17 cellular contexts compared by ENCODE assay signal in the genomic region with DNA sequence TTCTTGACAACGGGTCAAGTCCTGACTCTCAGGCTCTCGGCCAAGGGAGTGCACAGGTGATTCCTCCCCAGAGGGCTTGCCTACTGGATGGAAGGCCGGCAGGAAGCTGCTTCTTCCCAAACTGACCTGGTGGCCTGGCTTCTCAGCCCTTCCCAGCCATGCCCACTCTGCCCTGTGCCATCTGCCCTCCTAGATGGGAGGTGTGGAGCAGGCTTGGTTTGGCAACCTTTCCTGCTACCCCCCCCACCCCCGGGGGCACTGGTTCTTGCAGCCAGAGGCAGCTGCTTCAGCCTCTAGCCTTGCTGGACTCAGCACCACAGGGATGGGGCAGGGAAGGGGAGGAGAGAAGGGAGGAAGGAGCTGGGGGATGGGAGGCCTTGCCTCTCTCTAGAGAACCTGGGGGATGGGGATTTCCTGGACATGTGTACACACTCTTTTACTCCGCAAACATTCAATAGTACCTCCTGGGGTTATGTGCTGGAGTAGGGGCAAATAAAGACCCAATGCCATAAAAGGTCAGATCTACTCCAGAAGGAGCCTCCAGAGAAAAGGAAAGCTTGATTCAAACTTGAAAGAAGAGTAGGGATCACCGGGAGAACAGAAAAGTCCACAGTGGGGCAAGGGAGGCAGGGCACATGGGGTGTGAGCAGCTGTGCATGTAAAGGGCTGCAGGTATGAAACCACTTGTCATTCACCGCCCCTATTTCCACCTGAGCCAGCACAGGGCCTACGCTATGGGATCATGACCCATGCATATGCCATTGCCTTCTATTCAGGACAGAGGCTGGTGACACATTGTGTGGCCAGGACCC. TPM values are rescaled to one million over a fixed set of nuclear protein-coding genes. Genes with fewer than 3 reads are reported as not detected.
DNase-seq lines count a peak whose midpoint lies in the region; ATAC-seq and TF ChIP-seq lines count a peak whose summit lies in the region.
"Had no signal": no experiment of that assay in that cellular context is flagged by ENCODE, and none has a peak within 500 bp of the region (broad histone marks: within the 10 kb centered on the region; RNA-seq: fewer than 3 reads in every experiment).

No MANE protein-coding gene starts in this region.

- CTCF ChIA-PET in Calu3 (lab: Charles Lee), result interaction anchor here (0.6 kb wide), 1 partner anchor 404 kb away, joined by 3 read pairs; no protein-coding TSS in a partner anchor

- no peak overlapping the region for H3K4me3 ChIP-seq in BLaER1 treated with 17β-estradiol and CSF1 and Interleukin-3, amounts not matched to agents 10 nM and 100 nM
- H3K4me3 ChIP-seq in lung, result no peak overlapping the region

- DNase-seq in HuH-7 (ENCODE audit: low spot score) (peak; percentile 43), SHP77 (lab: John Stamatoyannopoulos, UW) (peak; percentile 49 to 68), lung (ENCODE audit: low spot score) (peak; percentile 52), C1 segment of cervical spinal cord (lab: John Stamatoyannopoulos, UW) (no peak), Calu3 (no peak)
- no peak for DNase-seq in activated T-cell treated with anti-CD3 and anti-CD28 coated beads, Interleukin-2, amount 50 U/mL, for 48 hours
- DNase-seq: activated CD8-positive, alpha-beta memory T cell treated with anti-CD3 and anti-CD28 coated beads, Interleukin-2, amount 10 ng/mL, durations not matched to agents 7 days and 5 days; activated naive CD8-positive, alpha-beta T cell treated with anti-CD3 and anti-CD28 coated beads, Interleukin-2, amount 10 ng/mL, durations not matched to agents 7 days and 5 days; CD4-positive, CD25-positive, alpha-beta regulatory T cell; central memory CD4-positive, alpha-beta T cell; naive B cell; right cardiac atrium; SIG-M5; stimulated activated naive B cell treated with anti-CD40 and anti-IgM and Interleukin-4, amounts not matched to agents 10 μg/mL and 1 μg/mL and 100 μg/mL, for 72 hours; WERI-Rb-1 had no signal

- intact Hi-C loops in Calu3 (cut with micrococcal nuclease; ENCODE audit: unreplicated experiment), result no loop called here

- no TSS peak for BruUV-seq in Calu3 (replicated peaks; lab: Mats Ljungman, UMichigan)

- peaks cover 0 to 35% (median 0%) of the 10 kb centered on the region in 11 experiments; a peak in 6 of 22 replicates for H4K20me1 ChIP-seq in BLaER1 treated with 17β-estradiol and CSF1 and Interleukin-3, amounts not matched to agents 10 nM and 100 nM

- WGBS in lung, 2 donors, result 56 to 57% methylated on average over 8 of the region's 8 CpGs

- no peak for TF ChIP-seq CTCF in lung (IDR thresholded peaks at IDR 0.05; ENCODE audit: control extremely low read depth, extremely low read depth)
- no peak for TF ChIP-seq CTCF in Calu3 (IDR thresholded peaks at IDR 0.05; ENCODE audit: unreplicated experiment)

- no peaks in the 10 kb centered on the region for H3K36me3 ChIP-seq in BLaER1 treated with 17β-estradiol and CSF1 and Interleukin-3, amounts not matched to agents 10 nM and 100 nM
- H3K36me3 ChIP-seq in lung (ENCODE audit: control insufficient read depth in 2 of 2, insufficient read depth in 2 of 2, low read length in 2 of 2), result no peaks in the 10 kb centered on the region
- H3K36me3 ChIP-seq: WERI-Rb-1 had no signal

- H3K9me3 ChIP-seq in BLaER1 treated with 17β-estradiol and CSF1 and Interleukin-3, amounts not matched to agents 10 nM and 100 nM (replicated peaks in 1 of 11), result no peaks in the 10 kb centered on the region
- H3K9me3 ChIP-seq in lung (ENCODE audit: control insufficient read depth in 2 of 2, insufficient read depth in 1 of 2, low read length in 1 of 2), result no peaks in the 10 kb centered on the region

- peak overlapping the region; percentile 14 to 78 (median 67); a peak in 21 of 22 replicates for H3K4me2 ChIP-seq in BLaER1 treated with 17β-estradiol and CSF1 and Interleukin-3, amounts not matched to agents 10 nM and 100 nM

- H3K9ac ChIP-seq in BLaER1 treated with 17β-estradiol and CSF1 and Interleukin-3, amounts not matched to agents 10 nM and 100 nM, result no peak overlapping the region

- H3K27ac ChIP-seq in BLaER1 treated with 17β-estradiol and CSF1 and Interleukin-3, amounts not matched to agents 10 nM and 100 nM, result no peak overlapping the region; a peak in 1 of 22 replicates
- no peak overlapping the region for H3K27ac ChIP-seq in lung (ENCODE audit: low read depth in 1 of 2, low read length in 1 of 2)
- H3K27ac ChIP-seq: WERI-Rb-1 had no signal

- H3K9me3 Mint-ChIP-seq in Calu3 (ENCODE audit: low read depth, unreplicated experiment), result no peaks in the 10 kb centered on the region
- H3K9me3 Mint-ChIP-seq: activated naive CD8-positive, alpha-beta T cell treated with anti-CD3 and anti-CD28 coated beads, Interleukin-2, amount 10 ng/mL, durations not matched to agents 7 days and 5 days; CD4-positive, CD25-positive, alpha-beta regulatory T cell; stimulated activated naive B cell treated with anti-CD40 and anti-IgM and Interleukin-4, amounts not matched to agents 10 μg/mL and 1 μg/mL and 100 μg/mL, for 72 hours had no signal

- H3K4me1 ChIP-seq in BLaER1 treated with 17β-estradiol and CSF1 and Interleukin-3, amounts not matched to agents 10 nM and 100 nM, result peaks cover 17 to 39% (median 30%) of the 10 kb centered on the region in 10 experiments
- peaks cover 0 to 9% of the 10 kb centered on the region in 2 donors for H3K4me1 ChIP-seq in lung (ENCODE audit: control insufficient read depth in 2 of 2, insufficient read depth in 2 of 2, low read length in 2 of 2)

- H3K4me3 Mint-ChIP-seq in Calu3 (ENCODE audit: low read depth, unreplicated experiment), result no peak overlapping the region
- H3K4me3 Mint-ChIP-seq: activated CD8-positive, alpha-beta memory T cell treated with anti-CD3 and anti-CD28 coated beads, Interleukin-2, amount 10 ng/mL, durations not matched to agents 7 days and 5 days; CD4-positive, CD25-positive, alpha-beta regulatory T cell; stimulated activated naive B cell treated with anti-CD40 and anti-IgM and Interleukin-4, amounts not matched to agents 10 μg/mL and 1 μg/mL and 100 μg/mL, for 72 hours had no signal

- H3K27me3 Mint-ChIP-seq in Calu3 (ENCODE audit: unreplicated experiment), result peaks cover 40% of the 10 kb centered on the region
- H3K27me3 Mint-ChIP-seq: stimulated activated naive B cell treated with anti-CD40 and anti-IgM and Interleukin-4, amounts not matched to agents 10 μg/mL and 1 μg/mL and 100 μg/mL, for 72 hours had no signal

- no peaks in the 10 kb centered on the region for H3K36me3 Mint-ChIP-seq in Calu3 (ENCODE audit: insufficient read depth, unreplicated experiment)
- H3K36me3 Mint-ChIP-seq: activated CD8-positive, alpha-beta memory T cell treated with anti-CD3 and anti-CD28 coated beads, Interleukin-2, amount 10 ng/mL, durations not matched to agents 7 days and 5 days; activated naive CD8-positive, alpha-beta T cell treated with anti-CD3 and anti-CD28 coated beads, Interleukin-2, amount 10 ng/mL, durations not matched to agents 7 days and 5 days; CD4-positive, CD25-positive, alpha-beta regulatory T cell; naive B cell; stimulated activated naive B cell treated with anti-CD40 and anti-IgM and Interleukin-4, amounts not matched to agents 10 μg/mL and 1 μg/mL and 100 μg/mL, for 72 hours had no signal

- ATAC-seq in lung (ENCODE audit: insufficient read depth, low FRiP score), result no peak
- ATAC-seq in GM21825 (IDR thresholded peaks at IDR 0.05; ENCODE audit: unreplicated experiment), result no peak
- ATAC-seq: activated CD8-positive, alpha-beta memory T cell treated with anti-CD3 and anti-CD28 coated beads, Interleukin-2, amount 10 ng/mL, durations not matched to agents 7 days and 5 days; stimulated activated naive B cell treated with anti-CD40 and anti-IgM and Interleukin-4, amounts not matched to agents 10 μg/mL and 1 μg/mL and 100 μg/mL, for 72 hours had no signal

- peaks cover 18 to 56% (median 25%) of the 10 kb centered on the region in 11 experiments for H3K27me3 ChIP-seq in BLaER1 treated with 17β-estradiol and CSF1 and Interleukin-3, amounts not matched to agents 10 nM and 100 nM
- H3K27me3 ChIP-seq in lung (ENCODE audit: control insufficient read depth, insufficient read depth), result no peaks in the 10 kb centered on the region

- no peak overlapping the region for H3K27ac Mint-ChIP-seq in Calu3 (ENCODE audit: unreplicated experiment)
- H3K27ac Mint-ChIP-seq: activated CD8-positive, alpha-beta memory T cell treated with anti-CD3 and anti-CD28 coated beads, Interleukin-2, amount 10 ng/mL, durations not matched to agents 7 days and 5 days; stimulated activated naive B cell treated with anti-CD40 and anti-IgM and Interleukin-4, amounts not matched to agents 10 μg/mL and 1 μg/mL and 100 μg/mL, for 72 hours had no signal

- H3K4me1 Mint-ChIP-seq in Calu3 (ENCODE audit: low read depth, unreplicated experiment), result no peaks in the 10 kb centered on the region

RNA-seq across cellular contexts. Expression of a gene that starts 4.2 kb away (rescaled TPM):
- total RNA-seq in lung (10 to 100 TPM; 58.1 to 59.0 TPM), Calu3 (2022) (1.1 and 1.5 TPM in 2 replicates)
- 10 to 100 TPM; 20.5 to 40.1 TPM for polyA plus RNA-seq in lung
- polyA plus RNA-seq: CD4-positive, CD25-positive, alpha-beta regulatory T cell had no signal

RNA-seq across cellular contexts. Expression of a gene that starts 43.2 kb away (rescaled TPM):
- 10 to 100 TPM; 40.4 to 89.6 TPM for total RNA-seq in lung
- polyA plus RNA-seq in lung, result 10 to 100 TPM; 75.9 to 95.6 TPM
- 73.2 and 86.0 TPM in 2 replicates for total RNA-seq in Calu3 (2022)

RNA-seq across cellular contexts. Expression of a gene that starts 45.3 kb away (rescaled TPM):
- total RNA-seq in lung (100 to 1,000 TPM; 108 to 169 TPM), Calu3 (2022) (108 and 119 TPM in 2 replicates)
- 100 to 1,000 TPM in 1 of 2 donors, 10 to 100 TPM in 1; 70.6 to 109 TPM for polyA plus RNA-seq in lung

Comparison
In these comparisons a context has a peak if more than half of its experiments do, and no peak if none do; other contexts are left out.
1. DNase-seq: peak in HuH-7 (single experiment), SHP77 (2 of 2) and lung (single experiment); none in activated T-cell treated with anti-CD3 and anti-CD28 coated beads, Interleukin-2, amount 50 U/mL, for 48 hours (0 of 2), C1 segment of cervical spinal cord (0 of 14) and Calu3 (single experiment).
2. RNA of a gene that starts 4.2 kb away (total RNA-seq): 58.1 to 59.0 TPM in lung; 1.1 to 1.5 TPM in Calu3; every median in the first group is over 10 times any median in the second.